In genomic region chr15:88697276-88697675, GRCh38 we compare ENCODE assay signal across 32 cellular contexts.
"Had no signal": no experiment of that assay in that cellular context is flagged by ENCODE, and none has a peak within 500 bp of the region (broad histone marks: within the 10 kb centered on the region; RNA-seq: fewer than 3 reads in every experiment).

No MANE protein-coding gene starts in this region.

- H3K27me3 ChIP-seq: adrenal gland, body of pancreas had no signal

- FAIRE-seq: astrocyte, TTC549 had no signal

- H3K4me3 ChIP-seq: adrenal gland, body of pancreas, breast epithelium, cardiac muscle cell had no signal

- DNase-seq: activated B cell treated with CpG ODN at 0.5 μM for 24 hours; activated CD4-positive, alpha-beta memory T cell treated with anti-CD3 and anti-CD28 coated beads for 36 hours; activated CD4-positive, alpha-beta T cell treated with anti-CD3 and anti-CD28 coated beads for 4 hours; activated CD4-positive, alpha-beta T cell treated with anti-CD3 and anti-CD28 coated beads, Interleukin-2, amount 10 ng/mL, durations not matched to agents 24 days and 14 days; activated CD4-positive, alpha-beta T cell treated with anti-CD3 and anti-CD28 coated beads, Interleukin-2, amount 50 U/mL, for 1 hour; activated CD4-positive, alpha-beta T cell treated with anti-CD3 and anti-CD28 coated beads, Interleukin-2, amount 50 U/mL, for 4 hours; activated CD4-positive, CD25-positive, alpha-beta regulatory T cell treated with anti-CD3 and anti-CD28 coated beads, Interleukin-2, amount 50 U/mL, for 72 hours; activated CD8-positive, alpha-beta memory T cell treated with anti-CD3 and anti-CD28 coated beads, Interleukin-2, amount 50 U/mL, for 4 hours; activated CD8-positive, alpha-beta T cell treated with anti-CD3 and anti-CD28 coated beads for 36 hours; activated effector memory CD4-positive, alpha-beta T cell treated with anti-CD3 and anti-CD28 coated beads, Interleukin-2, amount 50 U/mL, for 16 hours; activated gamma-delta T cell treated with Interleukin-2 at 50 U/mL for 16 hours; activated naive CD4-positive, alpha-beta T cell; activated naive CD4-positive, alpha-beta T cell treated with anti-CD3 and anti-CD28 coated beads for 36 hours; activated naive CD4-positive, alpha-beta T cell treated with anti-CD3 and anti-CD28 coated beads, Interleukin-2, amount 50 U/mL, for 16 hours; activated naive CD8-positive, alpha-beta T cell treated with anti-CD3 and anti-CD28 coated beads for 36 hours; activated T-cell treated with anti-CD3 and anti-CD28 coated beads for 4 hours; activated T-cell treated with anti-CD3 and anti-CD28 coated beads, Interleukin-2, amount 50 U/mL, for 1 hour; activated T-cell treated with anti-CD3 and anti-CD28 coated beads, Interleukin-2, amount 50 U/mL, for 4 hours; activated T-cell treated with anti-CD3 and anti-CD28 coated beads, Interleukin-2, amount 50 U/mL, for 72 hours; amniotic stem cell; aorta; body of pancreas; brain microvascular endothelial cell; central memory CD4-positive, alpha-beta T cell; T-cell; T-helper 17 cell had no signal

- H3K27ac ChIP-seq: adrenal gland, body of pancreas, brain microvascular endothelial cell, breast epithelium, cardiac muscle cell, VCaP had no signal

- H3K36me3 ChIP-seq: adrenal gland, brain microvascular endothelial cell, breast epithelium, cardiac muscle cell had no signal
